In the genomic region with DNA sequence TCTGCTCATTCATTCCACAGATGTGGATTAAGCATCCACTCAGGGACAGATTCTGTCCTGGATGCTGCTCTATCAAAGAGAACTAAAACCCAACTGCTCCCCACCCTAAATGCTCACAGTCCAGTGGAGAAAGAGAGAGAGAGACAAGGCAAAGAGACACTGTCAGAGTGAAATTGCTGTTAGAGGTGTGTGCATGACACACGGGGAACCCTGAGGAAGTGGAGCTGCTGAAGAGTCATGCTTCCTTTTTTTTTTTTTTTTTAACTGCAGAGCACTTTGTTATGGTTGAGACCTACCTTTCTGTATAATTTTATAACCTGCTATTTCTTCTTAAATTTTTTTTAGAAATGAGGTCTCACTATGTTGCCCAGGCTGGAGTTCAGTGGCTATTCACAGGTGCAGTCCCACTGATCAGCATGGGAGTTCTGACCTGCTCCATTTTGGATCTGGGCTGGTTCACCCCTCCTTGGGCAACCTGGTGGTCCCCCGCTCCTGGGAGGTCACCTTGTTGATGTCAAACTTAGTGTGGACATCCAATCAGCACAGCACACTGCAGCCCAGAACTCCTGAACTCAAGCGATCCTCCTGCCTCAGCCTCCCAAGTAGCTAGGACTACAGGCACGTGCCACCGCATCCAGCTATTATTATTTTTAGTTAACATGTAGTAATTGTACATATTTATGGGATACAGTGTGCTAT, we compare ENCODE assay signal across 21 cellular contexts. TPM values are rescaled to one million over a fixed set of nuclear protein-coding genes. Genes with fewer than 3 reads are reported as not detected.
DNase-seq lines count a peak whose midpoint lies in the region; ATAC-seq and TF ChIP-seq lines count a peak whose summit lies in the region.
"Had no signal": no experiment of that assay in that cellular context is flagged by ENCODE, and none has a peak within 500 bp of the region (broad histone marks: within the 10 kb centered on the region; RNA-seq: fewer than 3 reads in every experiment).

No MANE protein-coding gene starts in this region.

- H3K27me3 Mint-ChIP-seq in CD14-positive monocyte (ENCODE audit: low read depth in 3 of 3), result peaks cover 0 to 2% (median 0%) of the 10 kb centered on the region in 3 donors

- peak overlapping the region; percentile 17; the same call in 1 of the 2 replicates for H3K27ac ChIP-seq in OCI-LY3 (ENCODE audit: low read length)
- H3K27ac ChIP-seq: C4-2B, ovary, stomach, WERI-Rb-1 had no signal

- peak overlapping the region in 6 of 7 donors; percentile 82 to 90 (median 86) for H3K27ac Mint-ChIP-seq in CD14-positive monocyte

- POLR2A ChIA-PET in GM10248 (lab: Yijun Ruan, JAX), result no interaction called here

- H3K4me1 Mint-ChIP-seq in CD14-positive monocyte, result peaks cover 23% of the 10 kb centered on the region

- H3K9me3 Mint-ChIP-seq in CD14-positive monocyte, result peaks cover 0 to 2% (median 0%) of the 10 kb centered on the region in 7 donors
- H3K9me3 Mint-ChIP-seq: IgD-negative memory B cell had no signal

- intact Hi-C loops in CD14-positive monocyte (cut with micrococcal nuclease), result no loop called here

- TF ChIP-seq CTCF in CD14-positive monocyte (IDR thresholded peaks at IDR 0.05) (no peak), GM10248 (IDR thresholded peaks at IDR 0.05; ENCODE audit: control extremely low read depth, extremely low read depth, low read depth, missing control alignments) (no peak), OCI-LY3 (IDR thresholded peaks at IDR 0.05; ENCODE audit: low read depth, low read length) (no peak), epithelial cell of esophagus (IDR thresholded peaks at IDR 0.05; ENCODE audit: insufficient read depth, low read depth, low read length, missing control alignments) (no peak)

- H3K27me3 ChIP-seq in OCI-LY3 (ENCODE audit: low read depth, low read length), result no peaks in the 10 kb centered on the region; the same call in 1 of the 2 replicates
- H3K27me3 ChIP-seq: ovary had no signal

- H3K36me3 Mint-ChIP-seq in CD14-positive monocyte, result peaks cover 0 to 2% of the 10 kb centered on the region in 2 donors
- H3K36me3 Mint-ChIP-seq: IgD-negative memory B cell had no signal

- DNase-seq in CD14-positive monocyte (ENCODE audit: low spot score), result peak; percentile 67
- peak; percentile 55 for DNase-seq in GM10248 (ENCODE audit: extremely low spot score)
- peak; percentile 35 for DNase-seq in epithelial cell of esophagus (ENCODE audit: low read depth)
- DNase-seq in NCI-H2171 (lab: John Stamatoyannopoulos, UW), result no peak
- no peak for DNase-seq in NCI-H524 treated with DMSO at 0.1 percent for 48 hours (lab: John Stamatoyannopoulos, UW)
- DNase-seq: activated gamma-delta T cell treated with Interleukin-2 at 50 U/mL for 16 hours, DMS79 treated with DMSO at 0.1 percent for 48 hours, hypothalamus, left cardiac atrium, mucosa of descending colon, NCI-H1417 treated with DMSO at 0.1 percent for 48 hours, NCI-H226, ovary, PC-3, WERI-Rb-1 had no signal

- no peaks in the 10 kb centered on the region for H3K36me3 ChIP-seq in OCI-LY3 (replicated peaks; ENCODE audit: low read depth, low read length)
- H3K36me3 ChIP-seq: ovary, stomach, WERI-Rb-1 had no signal

- H3K4me3 ChIP-seq in OCI-LY3 (ENCODE audit: low read length), result 0 out of 2 replicates have a peak overlapping the region, but pooled peaks have one; percentile 14
- no peak overlapping the region for H3K4me3 ChIP-seq in epithelial cell of esophagus (ENCODE audit: low read length)
- H3K4me3 ChIP-seq: mucosa of descending colon, ovary, stomach had no signal

- H3K9me3 ChIP-seq in OCI-LY3 (ENCODE audit: insufficient read depth, low read length), result no peaks in the 10 kb centered on the region
- H3K9me3 ChIP-seq: mucosa of descending colon, ovary, stomach had no signal

- H4K20me1 ChIP-seq in OCI-LY3 (ENCODE audit: insufficient read depth, low read length), result no peaks in the 10 kb centered on the region

- H3K9ac ChIP-seq in OCI-LY3 (ENCODE audit: low read length), result no peak overlapping the region; the same call in 1 of the 2 replicates

- H3K79me2 ChIP-seq in OCI-LY3 (ENCODE audit: low read length), result no peaks in the 10 kb centered on the region

- H3K4me3 Mint-ChIP-seq in CD14-positive monocyte, result peak overlapping the region in 1 of 2 donors; percentile 67
- H3K4me3 Mint-ChIP-seq: IgD-negative memory B cell had no signal

- peaks cover 18% of the 10 kb centered on the region for H3K4me1 ChIP-seq in OCI-LY3 (ENCODE audit: low read length)

- CTCF ChIA-PET in GM10248 (lab: Yijun Ruan, JAX), result interaction anchor here (0.9 to 7.4 kb wide), 8 partner anchors 12 to 567 kb away, joined by 3 to 88 read pairs (median 4); no protein-coding TSS in a partner anchor

- peak overlapping the region; percentile 63 for H3K4me2 ChIP-seq in OCI-LY3 (ENCODE audit: low read length)

- H2AFZ ChIP-seq in OCI-LY3 (ENCODE audit: low read depth, low read length), result 0 out of 2 replicates have a peak overlapping the region, but pooled peaks have one; percentile 35

- no peak for ATAC-seq in GM21526 (IDR thresholded peaks at IDR 0.05; ENCODE audit: low FRiP score, unreplicated experiment)
- ATAC-seq: left cardiac atrium, mucosa of descending colon, PC-3, SK-N-SH treated with all-trans-retinoic acid at 6 μM for 48 hours had no signal

RNA-seq across cellular contexts. Expression of a gene that starts 18.2 kb away (rescaled TPM):
- polyA plus RNA-seq in CD14-positive monocyte, result 10 to 100 TPM; 85.9 to 86.8 TPM

RNA-seq across cellular contexts. Expression of a gene that starts 45.2 kb away (rescaled TPM):
- 10 to 100 TPM; 13.2 to 16.4 TPM for polyA plus RNA-seq in CD14-positive monocyte

Comparison
In these comparisons a context has a peak if more than half of its experiments do, and no peak if none do; other contexts are left out.
1. DNase-seq: peak in CD14-positive monocyte (single experiment), GM10248 (single experiment) and epithelial cell of esophagus (single experiment); none in NCI-H2171 (single experiment) and NCI-H524 treated with DMSO at 0.1 percent for 48 hours (single experiment).